Comparison of ENCODE assay signal across 9 cellular contexts in genomic region chr5:119398713-119399492, GRCh38. TPM values are rescaled to one million over a fixed set of nuclear protein-coding genes. Genes with fewer than 3 reads are reported as not detected.
DNase-seq lines count a peak whose midpoint lies in the region; ATAC-seq and TF ChIP-seq lines count a peak whose summit lies in the region.
"Had no signal": no experiment of that assay in that cellular context is flagged by ENCODE, and none has a peak within 500 bp of the region (broad histone marks: within the 10 kb centered on the region; RNA-seq: fewer than 3 reads in every experiment).

No MANE protein-coding gene starts in this region.

- no peak for ATAC-seq in GM21737 (IDR thresholded peaks at IDR 0.05; ENCODE audit: unreplicated experiment)

- H4K8ac ChIP-seq in mesendoderm (ENCODE audit: low read depth, low read length): no peak overlapping the region

- no peaks in the 10 kb centered on the region for H3K9me3 Mint-ChIP-seq in activated naive CD4-positive, alpha-beta T cell treated with anti-CD3 and anti-CD28 coated beads, Interleukin-2, amount 50 U/mL, for 24 hours

- no peaks in the 10 kb centered on the region for H3K27me3 ChIP-seq in mesendoderm (ENCODE audit: insufficient read depth, low read length, poor library complexity)
- no peaks in the 10 kb centered on the region for H3K27me3 ChIP-seq in uterus

- no peak overlapping the region for H2BK120ac ChIP-seq in mesendoderm (ENCODE audit: low read depth, low read length)

- no peak overlapping the region for H4K5ac ChIP-seq in mesendoderm (ENCODE audit: low read length)

- no peak overlapping the region for H3K4me3 Mint-ChIP-seq in activated naive CD4-positive, alpha-beta T cell treated with anti-CD3 and anti-CD28 coated beads, Interleukin-2, amount 50 U/mL, for 24 hours

- no peak overlapping the region for H3K4me2 ChIP-seq in mesendoderm (ENCODE audit: low read length)

- no peak overlapping the region for H2BK15ac ChIP-seq in mesendoderm (replicated peaks; ENCODE audit: low read depth)

- no peaks in the 10 kb centered on the region for H3K9me3 ChIP-seq in uterus

- H3K4me3 ChIP-seq in choroid plexus epithelial cell (ENCODE audit: low read depth, low read length): no peak overlapping the region
- H3K4me3 ChIP-seq in mesendoderm (ENCODE audit: low read length): no peak overlapping the region
- H3K4me3 ChIP-seq in uterus: no peak overlapping the region

- intact Hi-C loops in uterus (cut with DNase I; ENCODE audit: low total_unique reads): no loop called here

- H3K36me3 Mint-ChIP-seq in activated naive CD4-positive, alpha-beta T cell treated with anti-CD3 and anti-CD28 coated beads, Interleukin-2, amount 50 U/mL, for 24 hours: peaks cover 18% of the 10 kb centered on the region

- H2AK5ac ChIP-seq in mesendoderm (ENCODE audit: low read length): no peak overlapping the region

- no peaks in the 10 kb centered on the region for H3K79me1 ChIP-seq in mesendoderm (ENCODE audit: low read length)

- H3K79me2 ChIP-seq in mesendoderm (ENCODE audit: control insufficient read depth, insufficient read depth, low read length): no peaks in the 10 kb centered on the region

- H3K36me3 ChIP-seq in mesendoderm (ENCODE audit: control insufficient read depth, insufficient read depth, low read length) (no peaks in the 10 kb centered on the region), uterus (no peaks in the 10 kb centered on the region)

- no peak for DNase-seq in activated naive CD4-positive, alpha-beta T cell (lab: John Stamatoyannopoulos, UW)
- DNase-seq in choroid plexus epithelial cell (ENCODE audit: low read depth) (peak; percentile 39), mesendoderm (no peak), uterus (peak; percentile 47 to 48), SHP77 treated with DMSO at 0.1 percent for 48 hours (lab: John Stamatoyannopoulos, UW) (no peak), hippocampal formation (lab: John Stamatoyannopoulos, UW) (no peak)
- DNase-seq: activated CD8-positive, alpha-beta memory T cell treated with anti-CD3 and anti-CD28 coated beads, Interleukin-2, amount 50 U/mL, for 4 hours had no signal

- H2BK5ac ChIP-seq in mesendoderm (ENCODE audit: low read length): no peak overlapping the region

- peaks cover 71% of the 10 kb centered on the region for H3K4me1 Mint-ChIP-seq in activated naive CD4-positive, alpha-beta T cell treated with anti-CD3 and anti-CD28 coated beads, Interleukin-2, amount 50 U/mL, for 24 hours

- peaks cover 3% of the 10 kb centered on the region for H3K4me1 ChIP-seq in mesendoderm (ENCODE audit: control insufficient read depth, low read depth, low read length)
- no peaks in the 10 kb centered on the region for H3K4me1 ChIP-seq in uterus

- H3K56ac ChIP-seq in mesendoderm (ENCODE audit: low read length): no peak overlapping the region

- H3K27ac ChIP-seq in mesendoderm (ENCODE audit: low read depth, low read length) (no peak overlapping the region), uterus (peak overlapping the region; percentile 2 to 3)

- H3K23ac ChIP-seq in mesendoderm (ENCODE audit: low read length): no peak overlapping the region

- no CpG with 5 or more reads among the region's 13 CpGs for WGBS in mesendoderm (ENCODE audit: extremely low coverage, insufficient coverage, low lambda C conversion rate)

- TF ChIP-seq CTCF in choroid plexus epithelial cell (conservative IDR thresholded peaks at IDR 0.05; ENCODE audit: low read depth, low read length): no peak
- no peak for TF ChIP-seq CTCF in uterus (IDR thresholded peaks at IDR 0.05)

- no peak for TF ChIP-seq POLR2A in uterus (IDR thresholded peaks at IDR 0.05)

- H3K27ac Mint-ChIP-seq in activated naive CD4-positive, alpha-beta T cell treated with anti-CD3 and anti-CD28 coated beads, Interleukin-2, amount 50 U/mL, for 24 hours: peak overlapping the region; percentile 97

- no peak overlapping the region for H3K18ac ChIP-seq in mesendoderm (ENCODE audit: low read length)

- H3K27me3 Mint-ChIP-seq in activated naive CD4-positive, alpha-beta T cell treated with anti-CD3 and anti-CD28 coated beads, Interleukin-2, amount 50 U/mL, for 24 hours: no peaks in the 10 kb centered on the region

- peak overlapping the region; percentile 7 for H3K4ac ChIP-seq in mesendoderm (ENCODE audit: low read depth, low read length)

- H3K9ac ChIP-seq in mesendoderm (ENCODE audit: low read length): no peak overlapping the region

RNA-seq across cellular contexts. Expression of gene TNFAIP8, which starts 43.1 kb away (rescaled TPM):
- polyA plus RNA-seq in mesendoderm (2013, experiment 1 of 2): 11.8 TPM
- polyA plus RNA-seq in mesendoderm (2013, experiment 2 of 2): 11.9 TPM
- 10 to 100 TPM in 3 of 4 donors, 1 to 10 TPM in 1; 2.0 to 42.7 (median 15.5) TPM for total RNA-seq in uterus

RNA-seq across cellular contexts. Expression of gene HSD17B4, which starts 53.4 kb away (rescaled TPM):
- 337 TPM for polyA plus RNA-seq in mesendoderm (2013, experiment 1 of 2)
- polyA plus RNA-seq in mesendoderm (2013, experiment 2 of 2): 318 TPM
- total RNA-seq in uterus: 100 to 1,000 TPM in 3 of 4 donors, 10 to 100 TPM in 1; 93.8 to 167 (median 150) TPM

Comparison
In these comparisons a context has a peak if more than half of its experiments do, and no peak if none do; other contexts are left out.
1. DNase-seq: peak in choroid plexus epithelial cell (single experiment) and uterus (2 of 2); none in activated naive CD4-positive, alpha-beta T cell (0 of 4), mesendoderm (single experiment), SHP77 treated with DMSO at 0.1 percent for 48 hours (single experiment) and hippocampal formation (0 of 2).